ENCODE assay signal across 8 cellular contexts in genomic region chr21:37071561-37072238, GRCh38. TPM values are rescaled to one million over a fixed set of nuclear protein-coding genes. Genes with fewer than 3 reads are reported as not detected.
DNase-seq lines count a peak whose midpoint lies in the region; ATAC-seq and TF ChIP-seq lines count a peak whose summit lies in the region.

No MANE protein-coding gene starts in this region.

- peaks cover 23% of the 10 kb centered on the region for H3K27me3 ChIP-seq in neural progenitor cell

- POLR2A ChIA-PET in activated CD8-positive, alpha-beta T cell treated with anti-CD3 and anti-CD28 coated beads for 36 hours (lab: Charles Lee), result interaction anchor here (1.3 to 1.5 kb wide), 2 partner anchors 11 to 493 kb away, joined by 3 to 4 read pairs; no protein-coding TSS in a partner anchor

- H3F3A ChIP-seq in neural progenitor cell (ENCODE audit: low read depth), result peaks cover 39% of the 10 kb centered on the region

- H3K79me2 ChIP-seq in neural progenitor cell (ENCODE audit: low read depth), result peaks cover 35% of the 10 kb centered on the region

- ATAC-seq in activated CD8-positive, alpha-beta T cell treated with anti-CD3 and anti-CD28 coated beads for 36 hours, result no peak
- ATAC-seq in HG02623 (IDR thresholded peaks at IDR 0.05; ENCODE audit: unreplicated experiment), result no peak
- no peak for ATAC-seq in HG02588 (IDR thresholded peaks at IDR 0.05; ENCODE audit: unreplicated experiment)

- H3K4me3 Mint-ChIP-seq in activated CD8-positive, alpha-beta T cell treated with anti-CD3 and anti-CD28 coated beads for 36 hours, result peak overlapping the region; percentile 79
- peak overlapping the region; percentile 81 for H3K4me3 Mint-ChIP-seq in neural progenitor cell

- H4K20me1 ChIP-seq in neural progenitor cell (ENCODE audit: low read depth), result peaks cover 17% of the 10 kb centered on the region

- H3K9me3 ChIP-seq in neural progenitor cell (ENCODE audit: low read depth), result no peaks in the 10 kb centered on the region

- peak overlapping the region; percentile 86 for H3K27ac Mint-ChIP-seq in activated CD8-positive, alpha-beta T cell treated with anti-CD3 and anti-CD28 coated beads for 36 hours
- peak overlapping the region; percentile 86 for H3K27ac Mint-ChIP-seq in neural progenitor cell

- peak overlapping the region; percentile 73 for H3K4me3 ChIP-seq in fibroblast of the aortic adventitia (ENCODE audit: low read depth, low read length)
- H3K4me3 ChIP-seq in neural progenitor cell, result peak overlapping the region; percentile 86

- H3K9ac ChIP-seq in neural progenitor cell, result peak overlapping the region; percentile 60

- H3K27me3 Mint-ChIP-seq in activated CD8-positive, alpha-beta T cell treated with anti-CD3 and anti-CD28 coated beads for 36 hours, result no peaks in the 10 kb centered on the region
- peaks cover 11% of the 10 kb centered on the region for H3K27me3 Mint-ChIP-seq in neural progenitor cell (ENCODE audit: insufficient read depth, low read depth)

- peaks cover 31% of the 10 kb centered on the region for H3K36me3 Mint-ChIP-seq in activated CD8-positive, alpha-beta T cell treated with anti-CD3 and anti-CD28 coated beads for 36 hours (ENCODE audit: low read depth)
- H3K36me3 Mint-ChIP-seq in neural progenitor cell, result peaks cover 21% of the 10 kb centered on the region

- H3K36me3 ChIP-seq in neural progenitor cell, result no peaks in the 10 kb centered on the region

- intact Hi-C loops in activated CD8-positive, alpha-beta T cell treated with anti-CD3 and anti-CD28 coated beads for 36 hours (cut with micrococcal nuclease), result loop anchor here (10.0 kb wide), 1 partner anchor 87 kb away; no protein-coding TSS in a partner anchor

- peak overlapping the region; percentile 90 for H3K27ac ChIP-seq in neural progenitor cell

- DNase-seq in EH (ENCODE audit: low read depth), result peak; percentile 77
- DNase-seq in LHCN-M2 (ENCODE audit: low read depth), result peak; percentile 75
- peak; percentile 12 for DNase-seq in activated CD8-positive, alpha-beta T cell treated with anti-CD3 and anti-CD28 coated beads for 36 hours
- peak; percentile 84 for DNase-seq in fibroblast of the aortic adventitia (ENCODE audit: low read depth)
- peak; percentile 29 for DNase-seq in neural progenitor cell (ENCODE audit: low spot score)
- DNase-seq in stimulated activated CD4-positive, alpha-beta T cell treated with anti-CD3 and anti-CD28 coated beads, Interleukin-1b, Interleukin-23, amount 100 ng/mL, for 48 hours, result no peak

- H2AFZ ChIP-seq in neural progenitor cell (replicated peaks), result peak overlapping the region; percentile 82

- no peaks in the 10 kb centered on the region for H3K9me3 Mint-ChIP-seq in activated CD8-positive, alpha-beta T cell treated with anti-CD3 and anti-CD28 coated beads for 36 hours
- H3K9me3 Mint-ChIP-seq in neural progenitor cell, result peaks cover 6% of the 10 kb centered on the region

- no peak for TF ChIP-seq CTCF in activated CD8-positive, alpha-beta T cell treated with anti-CD3 and anti-CD28 coated beads for 36 hours (IDR thresholded peaks at IDR 0.05)
- no peak for TF ChIP-seq CTCF in fibroblast of the aortic adventitia (IDR thresholded peaks at IDR 0.05; ENCODE audit: insufficient read depth, low read length)
- TF ChIP-seq CTCF in neural progenitor cell (IDR thresholded peaks at IDR 0.05), result no peak

- H3K4me1 ChIP-seq in neural progenitor cell, result peaks cover 35% of the 10 kb centered on the region

- peak overlapping the region; percentile 98 for H3K4me2 ChIP-seq in neural progenitor cell

- CTCF ChIA-PET in activated CD8-positive, alpha-beta T cell treated with anti-CD3 and anti-CD28 coated beads for 36 hours (lab: Charles Lee), result interaction anchor here (1.3 to 2.3 kb wide), 3 partner anchors 48 to 95 kb away, joined by 3 to 8 read pairs (median 4); no protein-coding TSS in a partner anchor

- H3K4me1 Mint-ChIP-seq in activated CD8-positive, alpha-beta T cell treated with anti-CD3 and anti-CD28 coated beads for 36 hours (ENCODE audit: low read depth), result peaks cover 31% of the 10 kb centered on the region
- H3K4me1 Mint-ChIP-seq in neural progenitor cell, result peaks cover 36% of the 10 kb centered on the region

RNA-seq across cellular contexts. Expression of gene PIGP, which starts 1.2 kb away (rescaled TPM):
- total RNA-seq in LHCN-M2 (2014; rRNA removed), result 11.1 and 24.1 TPM in 2 replicates
- 18.0 TPM for polyA plus RNA-seq in LHCN-M2 (2012)
- total RNA-seq in activated CD8-positive, alpha-beta T cell treated with anti-CD3 and anti-CD28 coated beads for 36 hours, result 10 to 100 TPM; 23.4 to 24.3 TPM
- total RNA-seq in fibroblast of the aortic adventitia (ENCODE audit: low replicate concordance), result 2.2 and 19.6 TPM in 2 replicates
- 10.1 and 25.8 TPM in 2 replicates for total RNA-seq in neural progenitor cell (ENCODE audit: low replicate concordance)

RNA-seq across cellular contexts. Expression of gene TTC3, which starts 1.4 kb away (rescaled TPM):
- 168 and 189 TPM in 2 replicates for total RNA-seq in LHCN-M2 (2014; rRNA removed)
- polyA plus RNA-seq in LHCN-M2 (2012), result 37.2 TPM
- 10 to 100 TPM; 70.2 to 74.0 TPM for total RNA-seq in activated CD8-positive, alpha-beta T cell treated with anti-CD3 and anti-CD28 coated beads for 36 hours
- total RNA-seq in fibroblast of the aortic adventitia (ENCODE audit: low replicate concordance), result 372 and 615 TPM in 2 replicates
- 116 and 135 TPM in 2 replicates for total RNA-seq in neural progenitor cell (ENCODE audit: low replicate concordance)
